Comparison of ENCODE assay signal across 14 cellular contexts in the genomic region with DNA sequence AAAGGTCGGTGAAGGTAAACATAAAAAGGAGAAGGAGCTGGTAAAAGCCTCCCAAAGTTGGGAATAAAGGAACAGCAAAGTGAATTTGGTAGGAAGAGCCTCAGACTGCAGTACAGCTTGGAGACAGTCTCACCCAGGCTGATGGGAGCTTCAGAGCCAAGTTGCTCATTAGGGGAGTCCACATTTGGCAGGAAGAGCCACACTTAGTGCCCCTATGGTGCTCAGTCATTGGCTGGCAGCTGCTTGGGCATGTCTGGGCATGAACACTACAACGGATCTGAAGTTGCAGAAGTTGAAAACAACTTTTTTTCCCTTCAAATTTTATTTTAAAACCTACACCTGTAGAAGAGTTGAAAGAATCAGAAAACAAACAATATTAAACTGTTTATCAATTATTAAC.
DNase-seq lines count a peak whose midpoint lies in the region; ATAC-seq, FAIRE-seq and TF ChIP-seq lines count a peak whose summit lies in the region.
"Had no signal": no experiment of that assay in that cellular context is flagged by ENCODE, and none has a peak within 500 bp of the region (broad histone marks: within the 10 kb centered on the region; RNA-seq: fewer than 3 reads in every experiment).

No MANE protein-coding gene starts in this region.

- no peaks in the 10 kb centered on the region for H4K20me1 ChIP-seq in GM23338 (replicated peaks; ENCODE audit: insufficient read depth)
- no peaks in the 10 kb centered on the region for H4K20me1 ChIP-seq in keratinocyte (ENCODE audit: control insufficient read depth, extremely low read depth, insufficient read depth, low read length)

- dilution Hi-C loops in keratinocyte (cut with MboI; ENCODE audit: extremely low pct_ligation_motif_present, low sequenced_read_pairs), result no loop called here

- no peaks in the 10 kb centered on the region for H3F3A ChIP-seq in GM23338 (replicated peaks; ENCODE audit: low read depth)

- no peak overlapping the region for H3K4me2 ChIP-seq in GM23338
- H3K4me2 ChIP-seq in keratinocyte (ENCODE audit: control insufficient read depth, extremely low read depth, insufficient read depth, low read depth, low read length), result no peak overlapping the region

- H3K4me1 ChIP-seq in GM23338 (ENCODE audit: insufficient read depth), result no peaks in the 10 kb centered on the region
- no peaks in the 10 kb centered on the region for H3K4me1 ChIP-seq in keratinocyte (ENCODE audit: control insufficient read depth, extremely low read depth, insufficient read depth, low read length)
- H3K4me1 ChIP-seq: body of pancreas had no signal

- no peak overlapping the region for H3K9ac ChIP-seq in keratinocyte (ENCODE audit: control insufficient read depth, extremely low read depth, insufficient read depth, low read length)

- H3K4me1 Mint-ChIP-seq in GM23338, result no peaks in the 10 kb centered on the region

- H3K79me2 ChIP-seq in GM23338 (replicated peaks; ENCODE audit: insufficient read depth), result no peaks in the 10 kb centered on the region
- H3K79me2 ChIP-seq in keratinocyte (ENCODE audit: control insufficient read depth, insufficient read depth, low read length), result no peaks in the 10 kb centered on the region

- no peak for FAIRE-seq in keratinocyte (lab: Jason Lieb, UNC)
- FAIRE-seq: GM12891 had no signal

- peaks cover 18% of the 10 kb centered on the region for H3K9me2 ChIP-seq in GM23338 (ENCODE audit: insufficient read depth)

- H3K9me3 Mint-ChIP-seq in GM23338, result peaks cover 17% of the 10 kb centered on the region

- ATAC-seq in GM18498 (IDR thresholded peaks at IDR 0.05; ENCODE audit: unreplicated experiment), result peak; percentile 93
- ATAC-seq in GM23338, result no peak
- ATAC-seq: body of pancreas, sciatic nerve had no signal

- peaks cover 2% of the 10 kb centered on the region for H3K27me3 Mint-ChIP-seq in GM23338 (ENCODE audit: insufficient read depth, low read depth, poor library complexity)
- H3K27me3 Mint-ChIP-seq: activated T-cell treated with anti-CD3 and anti-CD28 coated beads, Interleukin-2, amount 50 U/mL, for 24 hours had no signal

- no peak for TF ChIP-seq CTCF in GM23338 (conservative IDR thresholded peaks at IDR 0.05; ENCODE audit: low read depth in 2 of 2)
- no peak for TF ChIP-seq CTCF in keratinocyte (optimal IDR thresholded peaks at IDR 0.05 in 1 of 3, IDR thresholded peaks at IDR 0.05 in 1 of 3, conservative IDR thresholded peaks at IDR 0.05 in 1 of 3; ENCODE audit: extremely low read depth in 1 of 3, insufficient read depth in 2 of 3, low read length in 3 of 3)

- H3K27ac ChIP-seq in GM23338 (ENCODE audit: low read depth) (no peak overlapping the region), keratinocyte (ENCODE audit: control insufficient read depth, insufficient read depth, low read length) (no peak overlapping the region)
- H3K27ac ChIP-seq: body of pancreas, epithelial cell of prostate had no signal

- H2AFZ ChIP-seq in GM23338, result peak overlapping the region; percentile 95; the same call in 1 of the 2 replicates
- peak overlapping the region; percentile 81 for H2AFZ ChIP-seq in keratinocyte (ENCODE audit: control insufficient read depth, low read length)

- no peaks in the 10 kb centered on the region for H3K9me3 ChIP-seq in keratinocyte (ENCODE audit: control insufficient read depth, low read depth, low read length)
- H3K9me3 ChIP-seq: body of pancreas had no signal

- H3K27ac Mint-ChIP-seq in GM23338, result no peak overlapping the region
- H3K27ac Mint-ChIP-seq: activated T-cell treated with anti-CD3 and anti-CD28 coated beads, Interleukin-2, amount 50 U/mL, for 24 hours had no signal

- peaks cover 18% of the 10 kb centered on the region; the same call in 2 of the 3 replicates for H3K36me3 Mint-ChIP-seq in GM23338 (ENCODE audit: low read depth)

- no peaks in the 10 kb centered on the region for H3K27me3 ChIP-seq in GM23338 (ENCODE audit: insufficient read depth)
- H3K27me3 ChIP-seq in keratinocyte (ENCODE audit: control insufficient read depth, extremely low read depth, insufficient read depth, low read length), result no peaks in the 10 kb centered on the region
- H3K27me3 ChIP-seq: body of pancreas had no signal

- no peak overlapping the region for H3K4me3 ChIP-seq in GM23338
- H3K4me3 ChIP-seq in keratinocyte (ENCODE audit: control insufficient read depth in 2 of 3, extremely low read depth in 1 of 3, insufficient read depth in 2 of 3, low read depth in 1 of 3, low read length in 3 of 3), result no peak overlapping the region
- H3K4me3 ChIP-seq: body of pancreas had no signal

- DNase-seq in GM23338 (ENCODE audit: low spot score) (no peak), NCI-H460 (ENCODE audit: extremely low read depth, low read depth) (peak; percentile 5), keratinocyte (ENCODE audit: low read depth, low spot score) (no peak), AML-193 (lab: John Stamatoyannopoulos, UW) (no peak), midbrain (lab: John Stamatoyannopoulos, UW) (no peak), GM19238 (ENCODE audit: insufficient read length, low spot score) (no peak)
- no peak for DNase-seq in activated T-cell treated with anti-CD3 and anti-CD28 coated beads, Interleukin-2, amount 50 U/mL, for 48 hours
- DNase-seq: activated T-cell treated with anti-CD3 and anti-CD28 coated beads, Interleukin-2, amount 50 U/mL, for 24 hours; body of pancreas; COR-L47 had no signal

- H3K36me3 ChIP-seq in GM23338 (ENCODE audit: insufficient read depth), result no peaks in the 10 kb centered on the region
- no peaks in the 10 kb centered on the region for H3K36me3 ChIP-seq in keratinocyte (ENCODE audit: control insufficient read depth in 2 of 2, extremely low read depth in 1 of 2, insufficient read depth in 2 of 2, low read length in 2 of 2)

- no peak overlapping the region for H3K4me3 Mint-ChIP-seq in GM23338
- H3K4me3 Mint-ChIP-seq: activated T-cell treated with anti-CD3 and anti-CD28 coated beads, Interleukin-2, amount 50 U/mL, for 24 hours had no signal

- H3K9me1 ChIP-seq in keratinocyte (ENCODE audit: control insufficient read depth, extremely low read depth, insufficient read depth, low read length), result no peaks in the 10 kb centered on the region

TF ChIP-seq in GM23338, 12 proteins besides CTCF, POLR2A, EP300 and RAD21 (continues in another document):
- TF ChIP-seq ZNF462 (CRISPR knock-in tag; IDR thresholded peaks at IDR 0.05) (no peak), ZNF331 (CRISPR knock-in tag; IDR thresholded peaks at IDR 0.05; ENCODE audit: low read depth) (no peak), STAT1 (IDR thresholded peaks at IDR 0.05; ENCODE audit: unreplicated experiment) (no peak), EZH2 (IDR thresholded peaks at IDR 0.05; ENCODE audit: low read depth, unreplicated experiment) (no peak), EZH2phosphoT487 (IDR thresholded peaks at IDR 0.05; ENCODE audit: unreplicated experiment) (no peak)
